Comparison of ENCODE assay signal across 13 cellular contexts in genomic region chr10:6320320-6321010, GRCh38.
DNase-seq lines count a peak whose midpoint lies in the region; ATAC-seq and TF ChIP-seq lines count a peak whose summit lies in the region.
"Had no signal": no experiment of that assay in that cellular context is flagged by ENCODE, and none has a peak within 500 bp of the region (broad histone marks: within the 10 kb centered on the region; RNA-seq: fewer than 3 reads in every experiment).

No MANE protein-coding gene starts in this region.

- DNase-seq in GM13977 (ENCODE audit: low spot score) (peak; percentile 28), SIG-M5 treated with dmso at 0.1 percent for 504 hours (lab: John Stamatoyannopoulos, UW; ENCODE audit: unreplicated experiment) (no peak), GM10266 (ENCODE audit: extremely low spot score) (no peak), occipital lobe (lab: John Stamatoyannopoulos, UW) (no peak)
- DNase-seq: activated CD4-positive, CD25-positive, alpha-beta regulatory T cell; foreskin fibroblast; NCI-H510A; SIG-M5; stimulated activated naive CD4-positive, alpha-beta T cell had no signal

- in situ Hi-C loops in GM13977 (cut with MboI; ENCODE audit: low pct_unique_long_range_greater_than_20kb, low sequenced_read_pairs, unreplicated experiment), result no loop called here

- no peak for TF ChIP-seq CTCF in GM13977 (IDR thresholded peaks at IDR 0.05; ENCODE audit: extremely low read depth, insufficient read depth, missing control alignments)
- no peak for TF ChIP-seq CTCF in GM10266 (IDR thresholded peaks at IDR 0.05; ENCODE audit: control insufficient read depth, insufficient read depth, low read depth, missing control alignments)

- ATAC-seq in GM19463 (IDR thresholded peaks at IDR 0.05; ENCODE audit: unreplicated experiment) (peak; percentile 93), HG03103 (IDR thresholded peaks at IDR 0.05; ENCODE audit: low read depth, unreplicated experiment) (peak; percentile 76), esophagus mucosa (peak; percentile 32), GM21529 (IDR thresholded peaks at IDR 0.05; ENCODE audit: unreplicated experiment) (no peak)
